ENCODE assay signal across 8 cellular contexts in the genomic region with DNA sequence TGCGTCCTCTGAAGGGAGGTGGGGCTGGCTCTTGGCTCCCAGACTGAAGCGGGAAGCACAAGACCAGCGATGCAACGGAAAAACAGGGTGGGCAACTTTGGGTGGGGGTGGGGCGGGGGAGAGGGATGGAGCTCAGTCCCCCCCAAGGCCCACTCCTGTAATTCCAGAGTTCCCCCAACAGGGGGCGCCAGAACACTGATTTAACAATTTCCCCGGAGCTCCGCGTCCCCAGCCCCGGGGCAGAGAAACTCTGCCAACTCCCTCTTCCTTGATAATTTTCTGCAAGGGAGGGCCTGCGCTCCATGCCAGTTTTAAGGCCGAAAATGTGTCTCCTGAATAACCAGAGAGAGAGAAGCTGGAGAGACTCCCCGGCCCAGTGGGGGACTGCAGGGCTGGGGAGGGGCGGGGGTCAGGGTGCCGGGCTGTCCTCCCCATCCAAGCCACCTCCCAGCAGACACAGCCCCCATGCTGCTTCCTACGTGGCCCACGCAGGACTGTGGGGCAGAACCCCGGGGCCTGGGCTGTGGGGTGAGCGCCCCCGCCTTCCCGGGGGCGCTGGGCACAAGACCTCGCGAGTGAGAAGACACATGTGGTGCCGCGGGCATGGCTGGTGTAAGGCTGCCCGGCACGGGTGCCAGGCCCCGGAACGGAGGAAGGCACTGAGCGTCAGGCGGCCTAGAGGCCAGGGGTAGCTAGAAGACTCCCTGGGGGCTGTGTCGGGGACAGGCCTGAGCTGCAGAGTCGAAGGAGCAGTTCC. TPM values are rescaled to one million over a fixed set of nuclear protein-coding genes. Genes with fewer than 3 reads are reported as not detected.
DNase-seq lines count a peak whose midpoint lies in the region; ATAC-seq and TF ChIP-seq lines count a peak whose summit lies in the region.

No MANE protein-coding gene starts in this region.

- no peak overlapping the region for H3K9ac ChIP-seq in PC-3 (ENCODE audit: low read length)

- no TSS peak for BruUV-seq in PC-3 (replicated peaks; lab: Mats Ljungman, UMichigan)

- H3K27ac Mint-ChIP-seq in activated T-helper 1 cell treated with anti-CD3 and anti-CD28 coated beads, Interleukin-12 subunit alpha, Interleukin-12 subunit beta, Interleukin-2, Interleukin-4 antibody, amounts not matched to agents 30 ng/mL and 10 ng/mL and 1 ng/mL, durations not matched to agents 14 hours and 24 hours and 36 hours, result no peak overlapping the region

- H3K36me3 ChIP-seq in PC-3 (ENCODE audit: low read depth, low read length) (no peaks in the 10 kb centered on the region), ovary (no peaks in the 10 kb centered on the region), tibial nerve (no peaks in the 10 kb centered on the region)

- CTCF ChIA-PET in HEK293T (lab: Yijun Ruan, JAX) (interaction anchor here (0.5 to 3.4 kb wide), 28 partner anchors 8 to 1098 kb away, joined by 3 to 33 read pairs (median 3); a partner anchor contains a TSS), PC-3 (lab: Charles Lee) (interaction anchor here (0.5 to 2.6 kb wide), 30 partner anchors 9 to 417 kb away, joined by 3 to 27 read pairs (median 4); a partner anchor contains a TSS)

- peak overlapping the region; percentile 26; the same call in 1 of the 2 replicates for H3K4me3 ChIP-seq in PC-3 (ENCODE audit: low read length)
- H3K4me3 ChIP-seq in ovary, result no peak overlapping the region
- H3K4me3 ChIP-seq in tibial nerve, result no peak overlapping the region

- H3K27ac ChIP-seq in C4-2B (peak overlapping the region; percentile 22; the same call in 1 of the 2 replicates), PC-3 (ENCODE audit: low read length) (no peak overlapping the region), foreskin keratinocyte (no peak overlapping the region), ovary (no peak overlapping the region), tibial nerve (no peak overlapping the region)

- no peaks in the 10 kb centered on the region for H3K9me3 Mint-ChIP-seq in activated T-helper 1 cell treated with anti-CD3 and anti-CD28 coated beads, Interleukin-12 subunit alpha, Interleukin-12 subunit beta, Interleukin-2, Interleukin-4 antibody, amounts not matched to agents 30 ng/mL and 10 ng/mL and 1 ng/mL, durations not matched to agents 14 hours and 24 hours and 36 hours

- DNase-seq in HEK293T (ENCODE audit: extremely low spot score), result peak; percentile 89
- DNase-seq in PC-3, result peak; percentile 93
- peak; percentile 26 for DNase-seq in activated T-helper 1 cell treated with anti-CD3 and anti-CD28 coated beads, Interleukin-12 subunit alpha, Interleukin-12 subunit beta, Interleukin-2, Interleukin-4 antibody, amounts not matched to agents 30 ng/mL and 10 ng/mL and 1 ng/mL, durations not matched to agents 14 hours and 24 hours and 36 hours (ENCODE audit: low spot score)
- peak in 1 of 2 donors; percentile 20 for DNase-seq in foreskin keratinocyte
- DNase-seq in ovary, result peak; percentile 72 to 84 (median 78)
- DNase-seq in tibial nerve (ENCODE audit: low spot score in 2 of 2), result peak; percentile 35 to 66

- TF ChIP-seq EP300 in ovary (IDR thresholded peaks at IDR 0.05) (no peak), tibial nerve (IDR thresholded peaks at IDR 0.05) (no peak)

- peaks cover 4% of the 10 kb centered on the region for H3K4me1 Mint-ChIP-seq in activated T-helper 1 cell treated with anti-CD3 and anti-CD28 coated beads, Interleukin-12 subunit alpha, Interleukin-12 subunit beta, Interleukin-2, Interleukin-4 antibody, amounts not matched to agents 30 ng/mL and 10 ng/mL and 1 ng/mL, durations not matched to agents 14 hours and 24 hours and 36 hours (ENCODE audit: low read depth)

- H3K4me1 ChIP-seq in PC-3 (ENCODE audit: insufficient read depth, low read length) (peaks cover 15% of the 10 kb centered on the region), foreskin keratinocyte (no peaks in the 10 kb centered on the region), ovary (ENCODE audit: insufficient read depth) (no peaks in the 10 kb centered on the region), tibial nerve (peaks cover 0 to 8% (median 2%) of the 10 kb centered on the region in 4 donors)

- 30 to 40% (median 39%) methylated on average over 34 of the region's 34 CpGs for WGBS in ovary, 3 donors
- 38 to 54% methylated on average over 24 to 27 of the region's 34 CpGs for WGBS in tibial nerve, 2 donors

- ATAC-seq in PC-3, result peak; percentile 10; the same call in 1 of the 2 replicates
- no peak for ATAC-seq in foreskin keratinocyte
- ATAC-seq in GM18511 (IDR thresholded peaks at IDR 0.05; ENCODE audit: unreplicated experiment), result no peak

- no peaks in the 10 kb centered on the region for H3K9me2 ChIP-seq in PC-3 (replicated peaks; ENCODE audit: low read length)

- H3K4me2 ChIP-seq in PC-3 (ENCODE audit: low read length), result peak overlapping the region; percentile 69

- no peak overlapping the region for H3K4me3 Mint-ChIP-seq in activated T-helper 1 cell treated with anti-CD3 and anti-CD28 coated beads, Interleukin-12 subunit alpha, Interleukin-12 subunit beta, Interleukin-2, Interleukin-4 antibody, amounts not matched to agents 30 ng/mL and 10 ng/mL and 1 ng/mL, durations not matched to agents 14 hours and 24 hours and 36 hours

- TF ChIP-seq POLR2A in ovary (IDR thresholded peaks at IDR 0.05), result no peak
- TF ChIP-seq POLR2A in tibial nerve (IDR thresholded peaks at IDR 0.05), result no peak

- peak overlapping the region; percentile 74 for H2AFZ ChIP-seq in PC-3 (ENCODE audit: low read length)

- H3K27me3 Mint-ChIP-seq in activated T-helper 1 cell treated with anti-CD3 and anti-CD28 coated beads, Interleukin-12 subunit alpha, Interleukin-12 subunit beta, Interleukin-2, Interleukin-4 antibody, amounts not matched to agents 30 ng/mL and 10 ng/mL and 1 ng/mL, durations not matched to agents 14 hours and 24 hours and 36 hours (ENCODE audit: insufficient read depth), result no peaks in the 10 kb centered on the region

- H3K36me3 Mint-ChIP-seq in activated T-helper 1 cell treated with anti-CD3 and anti-CD28 coated beads, Interleukin-12 subunit alpha, Interleukin-12 subunit beta, Interleukin-2, Interleukin-4 antibody, amounts not matched to agents 30 ng/mL and 10 ng/mL and 1 ng/mL, durations not matched to agents 14 hours and 24 hours and 36 hours (ENCODE audit: low read depth), result peaks cover 23% of the 10 kb centered on the region

- H3K9me3 ChIP-seq in PC-3 (ENCODE audit: low read length) (no peaks in the 10 kb centered on the region), ovary (no peaks in the 10 kb centered on the region), tibial nerve (no peaks in the 10 kb centered on the region)

- H3F3A ChIP-seq in PC-3 (ENCODE audit: low read length, unreplicated experiment), result no peaks in the 10 kb centered on the region

- H3K27me3 ChIP-seq in PC-3 (ENCODE audit: low read length) (no peaks in the 10 kb centered on the region), foreskin keratinocyte (peaks cover 5% of the 10 kb centered on the region), ovary (no peaks in the 10 kb centered on the region), tibial nerve (no peaks in the 10 kb centered on the region)

- TF ChIP-seq CTCF in C4-2B (conservative IDR thresholded peaks at IDR 0.05) (peak; percentile 91), PC-3 (conservative IDR thresholded peaks at IDR 0.05; ENCODE audit: low read depth, low read length) (peak; percentile 98), foreskin keratinocyte (conservative IDR thresholded peaks at IDR 0.05) (peak; percentile 83), ovary (IDR thresholded peaks at IDR 0.05) (peak; percentile 39 to 84 (median 63)), tibial nerve (IDR thresholded peaks at IDR 0.05) (peak; percentile 68 to 97 (median 88))

- POLR2A ChIA-PET in HEK293T (lab: Yijun Ruan, JAX) (interaction anchor here (1.1 to 1.6 kb wide), 3 partner anchors 44 to 147 kb away, joined by 3 to 6 read pairs (median 3); no protein-coding TSS in a partner anchor), PC-3 (lab: Charles Lee; ENCODE audit: unreplicated experiment) (interaction anchor here (0.6 kb wide), 1 partner anchor 20 kb away, joined by 3 read pairs; no protein-coding TSS in a partner anchor)

- H3K79me2 ChIP-seq in PC-3 (ENCODE audit: low read length), result no peaks in the 10 kb centered on the region

- intact Hi-C loops in PC-3 (cut with micrococcal nuclease) (loop anchor here (1.0 kb wide), 2 partner anchors 71 to 142 kb away; no protein-coding TSS in a partner anchor), ovary (cut with DNase I) (loop anchor here (5.0 to 10.0 kb wide), 5 partner anchors 70 to 253 kb away; a partner anchor contains a TSS)
- intact Hi-C loops in activated T-helper 1 cell treated with anti-CD3 and anti-CD28 coated beads, Interleukin-12 subunit alpha, Interleukin-12 subunit beta, Interleukin-2, Interleukin-4 antibody, amounts not matched to agents 30 ng/mL and 10 ng/mL and 1 ng/mL, durations not matched to agents 14 hours and 24 hours and 36 hours (cut with micrococcal nuclease), result loop anchor here (1.0 to 5.0 kb wide), 3 partner anchors 71 to 350 kb away; a partner anchor contains a TSS

- no peaks in the 10 kb centered on the region for H4K20me1 ChIP-seq in PC-3 (ENCODE audit: low read length)

TF ChIP-seq in HEK293T, 16 proteins besides CTCF, POLR2A, EP300 and RAD21 (continues in another document):
- TF ChIP-seq, protein P1, sequence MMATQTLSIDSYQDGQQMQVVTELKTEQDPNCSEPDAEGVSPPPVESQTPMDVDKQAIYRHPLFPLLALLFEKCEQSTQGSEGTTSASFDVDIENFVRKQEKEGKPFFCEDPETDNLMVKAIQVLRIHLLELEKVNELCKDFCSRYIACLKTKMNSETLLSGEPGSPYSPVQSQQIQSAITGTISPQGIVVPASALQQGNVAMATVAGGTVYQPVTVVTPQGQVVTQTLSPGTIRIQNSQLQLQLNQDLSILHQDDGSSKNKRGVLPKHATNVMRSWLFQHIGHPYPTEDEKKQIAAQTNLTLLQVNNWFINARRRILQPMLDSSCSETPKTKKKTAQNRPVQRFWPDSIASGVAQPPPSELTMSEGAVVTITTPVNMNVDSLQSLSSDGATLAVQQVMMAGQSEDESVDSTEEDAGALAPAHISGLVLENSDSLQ (IDR thresholded peaks at IDR 0.05), result no peak
- TF ChIP-seq FOXK2 (IDR thresholded peaks at IDR 0.05), result no peak
- TF ChIP-seq ELF4 (IDR thresholded peaks at IDR 0.05), result no peak
- TF ChIP-seq LEF1 (IDR thresholded peaks at IDR 0.05; ENCODE audit: borderline replicate concordance), result no peak
- TF ChIP-seq ZNF384 (IDR thresholded peaks at IDR 0.05), result no peak
- TF ChIP-seq BHLHE40 (IDR thresholded peaks at IDR 0.05; ENCODE audit: borderline replicate concordance), result no peak
- no peak for TF ChIP-seq HDGF (IDR thresholded peaks at IDR 0.05; ENCODE audit: borderline replicate concordance)
- TF ChIP-seq SP1 (IDR thresholded peaks at IDR 0.05), result no peak
- no peak for TF ChIP-seq SUZ12 (IDR thresholded peaks at IDR 0.05)

RNA-seq across cellular contexts. Expression of a gene that starts 51.4 kb away (rescaled TPM):
- total RNA-seq in PC-3 (2014; rRNA removed), result 0.46 and 0.66 TPM in 2 replicates
- total RNA-seq in activated T-helper 1 cell treated with anti-CD3 and anti-CD28 coated beads, Interleukin-12 subunit alpha, Interleukin-12 subunit beta, Interleukin-2, Interleukin-4 antibody, amounts not matched to agents 30 ng/mL and 10 ng/mL and 1 ng/mL, durations not matched to agents 14 hours and 24 hours and 36 hours, result 50.4 and 52.0 TPM in 2 replicates
- total RNA-seq in foreskin keratinocyte, result 0.63 and 1.1 TPM in 2 replicates
- polyA plus RNA-seq in foreskin keratinocyte, result 0.14 and 0.28 TPM in 2 replicates
- total RNA-seq in ovary, result 1 to 10 TPM in 4 of 7 donors, under 1 TPM in 3; 0.57 to 1.9 (median 1.0) TPM
- under 1 TPM; 0.58 to 0.65 TPM for polyA plus RNA-seq in ovary
- total RNA-seq in tibial nerve, result 1 to 10 TPM in 3 of 4 donors, under 1 TPM in 1; 0.84 to 3.3 (median 2.6) TPM

Comparison
In these comparisons a context has a peak if more than half of its experiments do, and no peak if none do; other contexts are left out.
1. RNA of a gene that starts 51.4 kb away (total RNA-seq): 50.4 to 52.0 TPM in activated T-helper 1 cell treated with anti-CD3 and anti-CD28 coated beads, Interleukin-12 subunit alpha, Interleukin-12 subunit beta, Interleukin-2, Interleukin-4 antibody, amounts not matched to agents 30 ng/mL and 10 ng/mL and 1 ng/mL, durations not matched to agents 14 hours and 24 hours and 36 hours; 0.84 to 3.3 TPM in tibial nerve, 0.57 to 1.9 TPM in ovary, 0.46 to 0.66 TPM in PC-3 and 0.63 to 1.1 TPM in foreskin keratinocyte; every median in the first group is over 10 times any median in the second.
2. Peak in every context shown above with its lines, with median percentiles within 50 percentile points of each other: CTCF ChIP-seq.